In genomic region chr9:111034573-111035539, GRCh38 we compare ENCODE assay signal across 20 cellular contexts. TPM values are rescaled to one million over a fixed set of nuclear protein-coding genes. Genes with fewer than 3 reads are reported as not detected.
DNase-seq lines count a peak whose midpoint lies in the region; ATAC-seq and TF ChIP-seq lines count a peak whose summit lies in the region.
"Had no signal": no experiment of that assay in that cellular context is flagged by ENCODE, and none has a peak within 500 bp of the region (broad histone marks: within the 10 kb centered on the region; RNA-seq: fewer than 3 reads in every experiment).

No MANE protein-coding gene starts in this region.

- DNase-seq in EH (ENCODE audit: low read depth) (peak; percentile 34), PC-9 (no peak), fibroblast of villous mesenchyme (ENCODE audit: low read depth) (peak; percentile 22), smooth muscle cell (lab: John Stamatoyannopoulos, UW; ENCODE audit: unreplicated experiment) (no peak), foreskin keratinocyte (no peak)
- no peak for DNase-seq in central memory CD4-positive, alpha-beta T cell
- DNase-seq in CD8-positive, alpha-beta memory T cell, result no peak
- DNase-seq: activated CD4-positive, alpha-beta T cell treated with anti-CD3 and anti-CD28 coated beads, Interleukin-2, amount 50 U/mL, for 48 hours; CD8-positive, alpha-beta T cell; H7; NCI-H1105 treated with DMSO at 0.1 percent for 48 hours; NCI-H226; stimulated activated CD4-positive, alpha-beta T cell treated with anti-CD3 and anti-CD28 coated beads, Interleukin-2, amount 100 ng/mL, for 24 hours had no signal

- no peak overlapping the region for H3K27ac Mint-ChIP-seq in CD8-positive, alpha-beta memory T cell
- H3K27ac Mint-ChIP-seq: activated T-helper 17 cell treated with anti-CD3 and anti-CD28 coated beads, Interleukin-2, amount 50 U/mL, for 72 hours; CD8-positive, alpha-beta T cell had no signal

- H3K9me3 ChIP-seq in PC-9 (ENCODE audit: insufficient read depth, low read depth), result no peaks in the 10 kb centered on the region
- no peaks in the 10 kb centered on the region for H3K9me3 ChIP-seq in smooth muscle cell (replicated peaks; ENCODE audit: low read depth)
- no peaks in the 10 kb centered on the region for H3K9me3 ChIP-seq in CD8-positive, alpha-beta memory T cell (ENCODE audit: low read length)

- no peak overlapping the region; the same call in 1 of the 2 replicates for H3K4me3 ChIP-seq in PC-9
- peak overlapping the region; percentile 15 for H3K4me3 ChIP-seq in fibroblast of villous mesenchyme (ENCODE audit: low read depth, low read length)
- no peak overlapping the region for H3K4me3 ChIP-seq in smooth muscle cell
- H3K4me3 ChIP-seq in CD8-positive, alpha-beta memory T cell (ENCODE audit: low read length), result no peak overlapping the region
- H3K4me3 ChIP-seq: lung had no signal

- no peak overlapping the region for H3K9ac ChIP-seq in smooth muscle cell (ENCODE audit: low read depth)
- H3K9ac ChIP-seq: parathyroid adenoma had no signal

- peaks cover 3% of the 10 kb centered on the region; the same call in 1 of the 2 replicates for H3F3A ChIP-seq in PC-9 (ENCODE audit: insufficient read depth, low read depth)
- H3F3A ChIP-seq in smooth muscle cell (ENCODE audit: low read depth), result peaks cover 10% of the 10 kb centered on the region

- H3K36me3 ChIP-seq in PC-9 (ENCODE audit: low read depth) (no peaks in the 10 kb centered on the region; the same call in 1 of the 2 replicates), smooth muscle cell (ENCODE audit: low read depth) (no peaks in the 10 kb centered on the region)
- H3K36me3 ChIP-seq in CD8-positive, alpha-beta memory T cell (ENCODE audit: insufficient read depth, low read length), result no peaks in the 10 kb centered on the region

- peaks cover 6 to 11% (median 6%) of the 10 kb centered on the region in 3 donors for H3K4me1 Mint-ChIP-seq in CD8-positive, alpha-beta memory T cell

- ATAC-seq in foreskin keratinocyte (no peak), HG02870 (IDR thresholded peaks at IDR 0.05; ENCODE audit: unreplicated experiment) (no peak)
- ATAC-seq: activated T-helper 17 cell treated with anti-CD3 and anti-CD28 coated beads, Interleukin-2, amount 50 U/mL, for 72 hours; CD8-positive, alpha-beta T cell; Panc1 had no signal

- intact Hi-C loops in PC-9 (cut with micrococcal nuclease; ENCODE audit: unreplicated experiment), result loop anchor here (5.0 kb wide), 3 partner anchors 58 to 398 kb away; no protein-coding TSS in a partner anchor

- H2AFZ ChIP-seq in PC-9 (no peak overlapping the region), smooth muscle cell (ENCODE audit: low read depth) (no peak overlapping the region)
- H2AFZ ChIP-seq: parathyroid adenoma had no signal

- H3K4me3 Mint-ChIP-seq in CD8-positive, alpha-beta memory T cell, result no peak overlapping the region
- H3K4me3 Mint-ChIP-seq: activated T-helper 17 cell treated with anti-CD3 and anti-CD28 coated beads, Interleukin-2, amount 50 U/mL, for 72 hours; CD8-positive, alpha-beta T cell had no signal

- H3K36me3 Mint-ChIP-seq in CD8-positive, alpha-beta memory T cell, result peaks cover 0 to 4% (median 0%) of the 10 kb centered on the region in 3 donors
- H3K36me3 Mint-ChIP-seq: CD8-positive, alpha-beta T cell had no signal

- H3K4me2 ChIP-seq in PC-9 (peak overlapping the region; percentile 96; the same call in 1 of the 2 replicates), smooth muscle cell (peak overlapping the region; percentile 55)

- H4K20me1 ChIP-seq in PC-9 (ENCODE audit: insufficient read depth) (no peaks in the 10 kb centered on the region), smooth muscle cell (ENCODE audit: low read depth) (peaks cover 52% of the 10 kb centered on the region)

- TF ChIP-seq CTCF in PC-9 (conservative IDR thresholded peaks at IDR 0.05) (no peak), fibroblast of villous mesenchyme (IDR thresholded peaks at IDR 0.05; ENCODE audit: insufficient read depth, low read depth, low read length) (no peak), smooth muscle cell (IDR thresholded peaks at IDR 0.05; ENCODE audit: borderline replicate concordance, insufficient read depth, poor library complexity, severe bottlenecking) (no peak), foreskin keratinocyte (conservative IDR thresholded peaks at IDR 0.05) (no peak)

- POLR2A ChIA-PET in PC-9 (lab: Charles Lee; ENCODE audit: unreplicated experiment), result interaction anchor here (0.6 kb wide), 1 partner anchor 442 kb away, joined by 4 read pairs; no protein-coding TSS in a partner anchor
- POLR2A ChIA-PET in CD8-positive, alpha-beta memory T cell (lab: Charles Lee), result no interaction called here

- no TSS peak for BruUV-seq in PC-9 (replicated peaks; lab: Mats Ljungman, UMichigan)

- no peaks in the 10 kb centered on the region for H3K9me2 ChIP-seq in PC-9 (ENCODE audit: insufficient read depth)

- no peak overlapping the region for H3K27ac ChIP-seq in PC-9
- no peak overlapping the region for H3K27ac ChIP-seq in smooth muscle cell (ENCODE audit: low read depth)
- no peak overlapping the region for H3K27ac ChIP-seq in CD8-positive, alpha-beta memory T cell (ENCODE audit: low read depth, low read length)
- no peak overlapping the region for H3K27ac ChIP-seq in foreskin keratinocyte
- H3K27ac ChIP-seq: parathyroid adenoma had no signal

- H3K9me3 Mint-ChIP-seq in CD8-positive, alpha-beta memory T cell, result peaks cover 0 to 11% (median 2%) of the 10 kb centered on the region in 5 donors
- H3K9me3 Mint-ChIP-seq: activated T-helper 17 cell treated with anti-CD3 and anti-CD28 coated beads, Interleukin-2, amount 50 U/mL, for 72 hours; CD8-positive, alpha-beta T cell had no signal

- peaks cover 16% of the 10 kb centered on the region for H3K4me1 ChIP-seq in PC-9 (replicated peaks; ENCODE audit: insufficient read depth)
- peaks cover 43% of the 10 kb centered on the region for H3K4me1 ChIP-seq in smooth muscle cell (ENCODE audit: low read depth)
- no peaks in the 10 kb centered on the region for H3K4me1 ChIP-seq in CD8-positive, alpha-beta memory T cell (ENCODE audit: insufficient read depth, low read length)
- peaks cover 4% of the 10 kb centered on the region for H3K4me1 ChIP-seq in foreskin keratinocyte
- H3K4me1 ChIP-seq: parathyroid adenoma had no signal

- no peaks in the 10 kb centered on the region for H3K27me3 ChIP-seq in PC-9 (ENCODE audit: insufficient read depth, low read depth)
- H3K27me3 ChIP-seq in smooth muscle cell (ENCODE audit: low read depth), result no peaks in the 10 kb centered on the region
- H3K27me3 ChIP-seq in CD8-positive, alpha-beta memory T cell (ENCODE audit: insufficient read depth, low read length, poor library complexity, severe bottlenecking), result no peaks in the 10 kb centered on the region
- no peaks in the 10 kb centered on the region for H3K27me3 ChIP-seq in foreskin keratinocyte

- CTCF ChIA-PET in PC-9 (lab: Charles Lee), result no interaction called here
- CTCF ChIA-PET in CD8-positive, alpha-beta memory T cell (lab: Charles Lee), result no interaction called here

- peaks cover 22 to 38% of the 10 kb centered on the region in 2 donors for H3K27me3 Mint-ChIP-seq in CD8-positive, alpha-beta memory T cell

- H3K79me2 ChIP-seq in PC-9 (ENCODE audit: low read depth) (peaks cover 53% of the 10 kb centered on the region), smooth muscle cell (ENCODE audit: low read depth) (peaks cover 54% of the 10 kb centered on the region)
- H3K79me2 ChIP-seq: parathyroid adenoma had no signal

- WGBS in smooth muscle cell (ENCODE audit: low lambda C conversion rate), result 94% methylated on average over 13 of the region's 13 CpGs

RNA-seq across cellular contexts. Expression of gene LPAR1, which starts 3.4 kb away (rescaled TPM):
- total RNA-seq in PC-9 (2021) (8.9 and 11.8 TPM in 2 replicates), fibroblast of villous mesenchyme (54.4 and 108 TPM in 2 replicates), smooth muscle cell (21.3 and 27.4 TPM in 2 replicates), foreskin keratinocyte (27.0 and 30.9 TPM in 2 replicates)
- polyA plus RNA-seq in smooth muscle cell (13.9 and 20.5 TPM in 2 replicates), foreskin keratinocyte (9.8 and 13.5 TPM in 2 replicates)
- not detected for total RNA-seq in CD8-positive, alpha-beta memory T cell
- not detected for polyA plus RNA-seq in CD8-positive, alpha-beta memory T cell
- total RNA-seq: activated T-helper 17 cell treated with anti-CD3 and anti-CD28 coated beads, Interleukin-2, amount 50 U/mL, for 72 hours; CD8-positive, alpha-beta T cell; G401; T-helper 2 cell treated with Interferon-gamma antibody and Interleukin-4, amounts not matched to agents 100 ng/mL and 5 ng/mL, for 36 hours had no signal

Comparison
In these comparisons a context has a peak if more than half of its experiments do, and no peak if none do; other contexts are left out.
1. DNase-seq: peak in EH (single experiment) and fibroblast of villous mesenchyme (single experiment); none in PC-9 (0 of 2), smooth muscle cell (single experiment), central memory CD4-positive, alpha-beta T cell (single experiment), CD8-positive, alpha-beta memory T cell (0 of 5) and foreskin keratinocyte (0 of 2).